ENCODE assay signal across 28 cellular contexts in the genomic region with DNA sequence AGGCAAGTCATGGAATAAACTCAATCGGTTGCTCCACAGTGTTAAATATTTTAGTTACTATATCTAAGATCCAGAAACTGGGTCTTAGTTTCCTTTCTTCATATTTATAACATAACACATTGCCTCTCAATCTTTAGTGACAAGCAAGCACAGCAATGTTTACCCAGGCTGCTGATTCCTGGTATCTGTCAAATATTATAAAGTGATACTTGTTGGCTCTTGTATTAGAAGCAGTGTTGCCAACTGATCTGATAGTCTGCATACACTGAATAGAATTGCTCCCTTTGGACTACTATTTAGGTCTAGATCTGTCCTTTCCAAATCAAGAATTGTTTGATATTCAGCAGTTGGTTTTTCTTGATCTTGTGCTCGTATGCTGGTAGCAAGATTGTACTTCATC. TPM values are rescaled to one million over a fixed set of nuclear protein-coding genes. Genes with fewer than 3 reads are reported as not detected.
"Had no signal": no experiment of that assay in that cellular context is flagged by ENCODE, and none has a peak within 500 bp of the region (broad histone marks: within the 10 kb centered on the region; RNA-seq: fewer than 3 reads in every experiment).

No MANE protein-coding gene starts in this region.

- FAIRE-seq: HepG2, K562 had no signal

- H3K9me3 ChIP-seq: SK-N-SH had no signal

- DNase-seq: MV-4-11; NCI-H1048; NCI-H1105; NCI-H1436 treated with DMSO at 0.1 percent for 48 hours; NCI-H1694; NCI-H187 treated with DMSO at 0.1 percent for 48 hours; NCI-H2029 treated with DMSO at 0.1 percent for 48 hours; NCI-H2171 treated with DMSO at 0.1 percent for 48 hours; NCI-H345; NCI-H446 treated with DMSO at 0.1 percent for 48 hours; NCI-H510A treated with DMSO at 0.1 percent for 48 hours; NCI-H526; NCI-H748 treated with DMSO at 0.1 percent for 48 hours; NK-92 treated with Interleukin-12 subunit alpha and Interleukin-12 subunit beta, amount 100 ng/mL, for 24 hours; PC-3; SHP77; SK-N-SH; SW 1271 had no signal

- H3K4me3 ChIP-seq: K562 had no signal

- ATAC-seq: HepG2, K562, Panc1, PC-3 had no signal

- H3K27ac ChIP-seq: RWPE1 had no signal

RNA-seq across cellular contexts. Expression of gene HHLA2, which starts 7.2 kb away (rescaled TPM):
- total RNA-seq: HepG2, HT1080, K562, LHCN-M2, MCF 10A, OCI-LY7, PC-3, SK-MEL-5 had no signal
- polyA plus RNA-seq: HepG2, IgD-negative memory B cell, SK-N-SH had no signal
